Comparison of ENCODE assay signal across 5 cellular contexts in the genomic region with DNA sequence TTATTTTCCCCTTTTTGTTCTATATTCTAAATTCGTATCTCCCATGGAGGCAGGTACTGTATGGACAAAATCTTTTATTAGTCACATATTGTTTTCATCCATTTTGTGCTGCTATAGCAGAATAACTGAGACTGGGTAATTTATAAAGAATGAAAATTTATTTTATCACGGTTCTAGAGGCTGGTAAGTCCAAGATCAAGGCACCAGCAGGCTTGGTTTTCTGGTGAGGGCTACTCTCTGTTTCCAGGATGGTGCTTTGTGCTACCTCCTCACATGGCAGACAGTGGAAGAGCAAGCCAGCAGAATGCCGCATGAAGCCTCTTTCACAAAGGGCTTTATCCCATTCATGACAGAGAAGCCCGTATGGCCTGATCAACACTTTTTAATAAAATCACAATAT.
"Had no signal": no experiment of that assay in that cellular context is flagged by ENCODE, and none has a peak within 500 bp of the region (broad histone marks: within the 10 kb centered on the region; RNA-seq: fewer than 3 reads in every experiment).

No MANE protein-coding gene starts in this region.

- H3K4me3 ChIP-seq: K562 had no signal

- DNase-seq: IMR-90, KBM-7 had no signal

- FAIRE-seq: HTR-8/SVneo, K562 had no signal

- H3K27ac ChIP-seq: HL-60 had no signal
